8 cellular contexts compared by ENCODE assay signal in genomic region chr5:142360607-142361120, GRCh38. TPM values are rescaled to one million over a fixed set of nuclear protein-coding genes. Genes with fewer than 3 reads are reported as not detected.
DNase-seq lines count a peak whose midpoint lies in the region; ATAC-seq, FAIRE-seq and TF ChIP-seq lines count a peak whose summit lies in the region.

No MANE protein-coding gene starts in this region.

- FAIRE-seq in GM12892 (lab: Jason Lieb, UNC) = no peak

- intact Hi-C loops in left lung (cut with DNase I) = no loop called here

- H3K36me3 ChIP-seq in iPS-20b (ENCODE audit: insufficient read depth, low read depth, low read length) (no peaks in the 10 kb centered on the region), left lung (no peaks in the 10 kb centered on the region)

- peak; percentile 66 for DNase-seq in HCEC 1CT
- peak; percentile 94 for DNase-seq in SW480 (ENCODE audit: low spot score)
- no peak for DNase-seq in activated gamma-delta T cell (lab: John Stamatoyannopoulos, UW)
- DNase-seq in medulla oblongata (ENCODE audit: extremely low spot score) = no peak
- no peak for DNase-seq in GM12892 (ENCODE audit: insufficient read length)
- DNase-seq in left lung = no peak

- no peak for ATAC-seq in left lung

- peaks cover 22% of the 10 kb centered on the region for H3K27me3 ChIP-seq in iPS-20b (ENCODE audit: insufficient read depth, low read length)
- H3K27me3 ChIP-seq in left lung = peaks cover 0 to 68% of the 10 kb centered on the region in 2 donors

- H3K4me1 ChIP-seq in iPS-20b (ENCODE audit: insufficient read depth, low read length) (peaks cover 50% of the 10 kb centered on the region), left lung (peaks cover 18 to 52% of the 10 kb centered on the region in 2 donors)

- TF ChIP-seq CTCF in 22Rv1 (IDR thresholded peaks at IDR 0.05) = no peak
- no peak for TF ChIP-seq CTCF in left lung (IDR thresholded peaks at IDR 0.05)

- H3K4me3 ChIP-seq in iPS-20b (ENCODE audit: low read length) = no peak overlapping the region
- H3K4me3 ChIP-seq in left lung = no peak overlapping the region

- peak overlapping the region; percentile 47; the same call in 1 of the 2 replicates for H3K9ac ChIP-seq in iPS-20b (ENCODE audit: low read depth, low read length)

- TF ChIP-seq POLR2A in GM12892 (IDR thresholded peaks at IDR 0.05; ENCODE audit: low read depth, low read length) = no peak

- H3K27ac ChIP-seq in 22Rv1 (peak overlapping the region; percentile 63), iPS-20b (ENCODE audit: low read length) (peak overlapping the region; percentile 6), left lung (no peak overlapping the region)

- H3K9me3 ChIP-seq in iPS-20b (ENCODE audit: insufficient read depth, low read depth, low read length) (no peaks in the 10 kb centered on the region), left lung (no peaks in the 10 kb centered on the region)

RNA-seq across cellular contexts. Expression of gene SPRY4, which starts 35.8 kb away (rescaled TPM):
- 0.70 TPM for polyA plus RNA-seq in GM12892 (2012; ENCODE audit: missing spikeins)
- 10 to 100 TPM; 28.9 to 44.0 TPM for total RNA-seq in left lung

Comparison
In these comparisons a context has a peak if more than half of its experiments do, and no peak if none do; other contexts are left out.
1. H3K27ac ChIP-seq: peak in 22Rv1 (single experiment) and iPS-20b (single experiment); none in left lung (0 of 2).
2. DNase-seq: peak in HCEC 1CT (single experiment) and SW480 (single experiment); none in activated gamma-delta T cell (single experiment), medulla oblongata (single experiment), GM12892 (single experiment) and left lung (0 of 2).